ENCODE assay signal across 9 cellular contexts in genomic region chr12:120101617-120102016, GRCh38. TPM values are rescaled to one million over a fixed set of nuclear protein-coding genes. Genes with fewer than 3 reads are reported as not detected.
DNase-seq lines count a peak whose midpoint lies in the region; ATAC-seq, FAIRE-seq and TF ChIP-seq lines count a peak whose summit lies in the region.
"Had no signal": no experiment of that assay in that cellular context is flagged by ENCODE, and none has a peak within 500 bp of the region (broad histone marks: within the 10 kb centered on the region; RNA-seq: fewer than 3 reads in every experiment).

No MANE protein-coding gene starts in this region.

- peaks cover 45% of the 10 kb centered on the region for H3K36me3 Mint-ChIP-seq in stimulated activated naive CD8-positive, alpha-beta T cell treated with anti-CD3 and anti-CD28 coated beads, Interleukin-15, Interleukin-2, amounts not matched to agents 100 ng/mL and 50 ng/mL, for 24 hours (ENCODE audit: low read depth)
- H3K36me3 Mint-ChIP-seq in natural killer cell treated with Interleukin-12 subunit alpha and Interleukin-12 subunit beta and Interleukin-15 and Interleukin-18, amount 100 ng/mL, for 72 hours: peaks cover 6% of the 10 kb centered on the region

- peak overlapping the region; percentile 81 for H3K27ac Mint-ChIP-seq in stimulated activated naive CD8-positive, alpha-beta T cell treated with anti-CD3 and anti-CD28 coated beads, Interleukin-15, Interleukin-2, amounts not matched to agents 100 ng/mL and 50 ng/mL, for 24 hours
- peak overlapping the region; percentile 83 to 85 for H3K27ac Mint-ChIP-seq in natural killer cell treated with Interleukin-12 subunit alpha and Interleukin-12 subunit beta and Interleukin-15 and Interleukin-18, amount 100 ng/mL, for 72 hours

- H4K20me1 ChIP-seq in GM12878 (ENCODE audit: control insufficient read depth, insufficient read depth): no peaks in the 10 kb centered on the region; the same call in 1 of the 2 replicates

- no peak overlapping the region for H2AFZ ChIP-seq in GM12878 (ENCODE audit: control insufficient read depth, low read depth, low read length)

- H3K4me1 Mint-ChIP-seq in stimulated activated naive CD8-positive, alpha-beta T cell treated with anti-CD3 and anti-CD28 coated beads, Interleukin-15, Interleukin-2, amounts not matched to agents 100 ng/mL and 50 ng/mL, for 24 hours (ENCODE audit: low read depth): peaks cover 16% of the 10 kb centered on the region
- H3K4me1 Mint-ChIP-seq in natural killer cell treated with Interleukin-12 subunit alpha and Interleukin-12 subunit beta and Interleukin-15 and Interleukin-18, amount 100 ng/mL, for 72 hours (ENCODE audit: low read depth in 2 of 2): peaks cover 23 to 33% of the 10 kb centered on the region in 2 donors

- H3K4me1 ChIP-seq in GM12878 (ENCODE audit: control insufficient read depth, insufficient read depth, low read length): peaks cover 16% of the 10 kb centered on the region

- WGBS in GM12878 (ENCODE audit: insufficient coverage, insufficient replicate concordance, low lambda C conversion rate, missing lambda C conversion rate): 66% methylated on average over 13 of the region's 13 CpGs

- RAD21 ChIA-PET in GM12878 (lab: Charles Lee; ENCODE audit: unreplicated experiment): interaction anchor here (2.0 kb wide), 1 partner anchor 9 kb away, joined by 6 read pairs; no protein-coding TSS in a partner anchor

- no peak for ATAC-seq in stimulated activated naive CD8-positive, alpha-beta T cell treated with anti-CD3 and anti-CD28 coated beads, Interleukin-15, Interleukin-2, amounts not matched to agents 100 U/mL and 50 U/mL, for 24 hours
- ATAC-seq in GM12878: no peak; the same call in 2 of the 3 replicates
- ATAC-seq in natural killer cell treated with Interleukin-12 subunit alpha and Interleukin-12 subunit beta and Interleukin-15 and Interleukin-18, amount 100 ng/mL, for 72 hours: peak; percentile 22 to 51

- TF ChIP-seq EP300 in GM12878 (IDR thresholded peaks at IDR 0.05; ENCODE audit: borderline replicate concordance in 1 of 2, control insufficient read depth in 1 of 2, low read depth in 2 of 2, low read length in 2 of 2): no peak

- H3K4me3 ChIP-seq in GM12878: no peak overlapping the region
- H3K4me3 ChIP-seq: lung had no signal

- H3K9me3 Mint-ChIP-seq in stimulated activated naive CD8-positive, alpha-beta T cell treated with anti-CD3 and anti-CD28 coated beads, Interleukin-15, Interleukin-2, amounts not matched to agents 100 ng/mL and 50 ng/mL, for 24 hours: no peaks in the 10 kb centered on the region
- no peaks in the 10 kb centered on the region for H3K9me3 Mint-ChIP-seq in natural killer cell treated with Interleukin-12 subunit alpha and Interleukin-12 subunit beta and Interleukin-15 and Interleukin-18, amount 100 ng/mL, for 72 hours

- TF ChIP-seq RAD21 in GM12878 (IDR thresholded peaks at IDR 0.05; ENCODE audit: insufficient read depth, low read depth, low read length): no peak

- H3K9me3 ChIP-seq in GM12878 (replicated peaks; ENCODE audit: control insufficient read depth, insufficient read depth, low read length): no peaks in the 10 kb centered on the region

- peak overlapping the region; percentile 27 for H3K27ac ChIP-seq in GM12878 (ENCODE audit: control insufficient read depth, insufficient read depth)

- CTCF ChIA-PET in GM12878 (lab: Yijun Ruan, JAX): interaction anchor here (0.9 to 1.2 kb wide), 2 partner anchors 14 to 124 kb away, joined by 3 read pairs; no protein-coding TSS in a partner anchor

- BruUV-seq in GM12878 (replicated peaks; lab: Mats Ljungman, UMichigan): no TSS peak

- H3K79me2 ChIP-seq in GM12878 (ENCODE audit: control insufficient read depth, insufficient read depth, low read length): peaks cover 49% of the 10 kb centered on the region

- no peaks in the 10 kb centered on the region for H3K27me3 Mint-ChIP-seq in stimulated activated naive CD8-positive, alpha-beta T cell treated with anti-CD3 and anti-CD28 coated beads, Interleukin-15, Interleukin-2, amounts not matched to agents 100 ng/mL and 50 ng/mL, for 24 hours
- no peaks in the 10 kb centered on the region for H3K27me3 Mint-ChIP-seq in natural killer cell treated with Interleukin-12 subunit alpha and Interleukin-12 subunit beta and Interleukin-15 and Interleukin-18, amount 100 ng/mL, for 72 hours

- peak overlapping the region; percentile 21; the same call in 1 of the 2 replicates for H3K9ac ChIP-seq in GM12878 (ENCODE audit: control insufficient read depth, insufficient read depth, low read length)

- peak overlapping the region; percentile 65 for H3K4me2 ChIP-seq in GM12878 (ENCODE audit: control insufficient read depth, insufficient read depth)

- POLR2A ChIA-PET in GM12878 (lab: Charles Lee): interaction anchor here (1.6 kb wide), 1 partner anchor 17 kb away, joined by 6 read pairs; no protein-coding TSS in a partner anchor

- in situ Hi-C loops in GM12878 (cut with MboI): no loop called here
- in situ Hi-C loops in GM13977 (cut with MboI; ENCODE audit: low pct_unique_long_range_greater_than_20kb, low sequenced_read_pairs, unreplicated experiment): no loop called here

- DNase-seq in stimulated activated naive CD8-positive, alpha-beta T cell treated with anti-CD3 and anti-CD28 coated beads, Interleukin-15, Interleukin-2, amounts not matched to agents 100 U/mL and 50 U/mL, for 24 hours: no peak
- DNase-seq in GM12878 (ENCODE audit: low read depth, low spot score): no peak
- DNase-seq in natural killer cell treated with Interleukin-12 subunit alpha and Interleukin-12 subunit beta and Interleukin-15 and Interleukin-18, amount 100 ng/mL, for 72 hours (ENCODE audit: low spot score): no peak
- DNase-seq in inferior parietal cortex (ENCODE audit: extremely low spot score): no peak
- DNase-seq in NCI-H1105 (lab: John Stamatoyannopoulos, UW): no peak
- no peak for DNase-seq in foreskin melanocyte
- DNase-seq in GM13977 (ENCODE audit: low spot score): no peak

- SMC1A ChIA-PET in GM12878 (lab: Charles Lee; ENCODE audit: uncharacterized antibody, unreplicated experiment): no interaction called here

- intact Hi-C loops in GM12878 (cut with micrococcal nuclease; ENCODE audit: unreplicated experiment): no loop called here

- no peak for FAIRE-seq in GM12878 (lab: Jason Lieb, UNC)

- no peak; the same call in 1 of the 2 replicates for TF ChIP-seq POLR2A in GM12878 (IDR thresholded peaks at IDR 0.05; ENCODE audit: low read depth, low read length)

- H3K4me3 Mint-ChIP-seq in stimulated activated naive CD8-positive, alpha-beta T cell treated with anti-CD3 and anti-CD28 coated beads, Interleukin-15, Interleukin-2, amounts not matched to agents 100 ng/mL and 50 ng/mL, for 24 hours: no peak overlapping the region
- H3K4me3 Mint-ChIP-seq in natural killer cell treated with Interleukin-12 subunit alpha and Interleukin-12 subunit beta and Interleukin-15 and Interleukin-18, amount 100 ng/mL, for 72 hours: peak overlapping the region; percentile 88

- H3K27me3 ChIP-seq in GM12878 (replicated peaks in 1 of 2; ENCODE audit: control insufficient read depth in 2 of 2, insufficient read depth in 2 of 2, low read length in 1 of 2): no peaks in the 10 kb centered on the region

- no peak for TF ChIP-seq CTCF in GM12878 (IDR thresholded peaks at IDR 0.05 in 2 of 3, conservative IDR thresholded peaks at IDR 0.05 in 1 of 3; ENCODE audit: control insufficient read depth in 2 of 3, extremely low read depth in 1 of 3, insufficient read depth in 1 of 3, low read depth in 3 of 3, low read length in 3 of 3)
- TF ChIP-seq CTCF in GM13977 (IDR thresholded peaks at IDR 0.05; ENCODE audit: extremely low read depth, insufficient read depth, missing control alignments): no peak

- peaks cover 38 to 67% of the 10 kb centered on the region in 2 experiments for H3K36me3 ChIP-seq in GM12878 (ENCODE audit: control insufficient read depth in 2 of 2, insufficient read depth in 2 of 2, low read length in 1 of 2)

TF ChIP-seq in GM12878, 131 proteins besides CTCF, POLR2A, EP300 and RAD21:
- no peak for TF ChIP-seq KDM1A (IDR thresholded peaks at IDR 0.05; ENCODE audit: borderline replicate concordance)
- TF ChIP-seq IKZF1 (conservative IDR thresholded peaks at IDR 0.05): 0 out of 2 replicates have a peak, but pooled peaks have one; percentile 30
TF ChIP-seq in GM12878: peak in this region for 1.

RNA-seq across cellular contexts. Expression of gene RAB35, which starts 14.9 kb away (rescaled TPM):
- 17.3 and 17.4 TPM in 2 replicates for total RNA-seq in GM12878 (2013; cell fraction: nucleolus; rRNA removed)
- total RNA-seq in GM12878 (2014; rRNA removed) (50.6 and 57.2 TPM in 2 replicates), GM12878 (2014; rRNA removed; fragmentation: Illumina TruSeq; extraction: Trizol) (33.1 and 37.3 TPM in 2 replicates), GM12878 (2021) (89.4 and 99.2 TPM in 2 replicates)
- polyA plus RNA-seq in GM12878 (2011; ENCODE audit: low read depth): 30.2 TPM
- polyA plus RNA-seq in GM12878 (2011; rRNA removed) (68.7 and 87.1 TPM in 2 replicates), GM12878 (2014; fragmentation: Illumina TruSeq; extraction: Trizol) (28.9 and 44.7 TPM in 2 replicates), GM12878 (2014; fragmentation: Nextera tagmentation; extraction: Ambion mirVana) (1 to 10 TPM in 1 of 2 experiments, under 1 TPM in 1; 0.76 to 2.0 TPM), GM12878 (2014; rRNA removed) (73.0 and 78.9 TPM in 2 replicates), GM12878 (2016; fragmentation: Nextera tagmentation; extraction: Ambion mirVana) (10 to 100 TPM; 42.4 to 42.9 TPM)
- 67.3 and 76.1 TPM in 2 replicates for polyA plus RNA-seq in GM12878 (2011; cell fraction: cytosol; rRNA removed)
- 75.4 and 101 TPM in 2 replicates for polyA plus RNA-seq in GM12878 (2011; cell fraction: nucleus; rRNA removed)
- polyA plus RNA-seq in GM12878 (2012): 56.3 and 69.3 TPM in 2 replicates
- 59.2 and 76.6 TPM in 2 replicates for polyA minus RNA-seq in GM12878 (2011; rRNA and poly(A)+ RNA removed)
- 26.9 and 27.4 TPM in 2 replicates for polyA minus RNA-seq in GM12878 (2011; cell fraction: cytosol; rRNA and poly(A)+ RNA removed)
- polyA minus RNA-seq in GM12878 (2011; cell fraction: nucleus; rRNA and poly(A)+ RNA removed): 8.9 and 19.6 TPM in 2 replicates
- 10 to 100 TPM; 85.2 to 94.1 TPM for total RNA-seq in natural killer cell treated with Interleukin-12 subunit alpha and Interleukin-12 subunit beta and Interleukin-15 and Interleukin-18, amount 100 ng/mL, for 72 hours

Comparison
In these comparisons a context has a peak if more than half of its experiments do, and no peak if none do; other contexts are left out.
1. ATAC-seq: peak in natural killer cell treated with Interleukin-12 subunit alpha and Interleukin-12 subunit beta and Interleukin-15 and Interleukin-18, amount 100 ng/mL, for 72 hours (2 of 2); none in stimulated activated naive CD8-positive, alpha-beta T cell treated with anti-CD3 and anti-CD28 coated beads, Interleukin-15, Interleukin-2, amounts not matched to agents 100 U/mL and 50 U/mL, for 24 hours (single experiment) and GM12878 (single experiment).